ENCODE assay signal across 25 cellular contexts in the genomic region with DNA sequence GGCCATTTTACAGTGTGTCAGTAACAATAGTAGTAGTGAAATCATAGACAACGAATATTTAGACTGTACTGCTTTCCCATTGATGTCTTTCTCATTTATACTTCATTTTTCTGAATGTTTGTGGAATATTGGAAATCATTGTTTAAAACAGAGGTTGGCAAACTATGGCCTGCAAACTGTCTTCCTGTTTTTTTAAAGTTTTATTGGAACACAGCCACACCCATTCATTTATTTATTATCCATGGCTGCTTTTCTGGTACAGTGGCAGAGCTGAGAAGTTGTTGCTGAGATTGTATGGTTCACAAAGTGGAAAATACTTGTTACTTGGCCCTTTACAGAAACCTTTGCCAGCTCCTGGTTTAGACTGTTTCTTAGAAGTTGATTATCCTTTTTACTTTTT.
"Had no signal": no experiment of that assay in that cellular context is flagged by ENCODE, and none has a peak within 500 bp of the region (broad histone marks: within the 10 kb centered on the region; RNA-seq: fewer than 3 reads in every experiment).

No MANE protein-coding gene starts in this region.

- H3K4me3 Mint-ChIP-seq: activated CD8-positive, alpha-beta T cell treated with anti-CD3 and anti-CD28 coated beads for 36 hours; activated naive CD8-positive, alpha-beta T cell treated with anti-CD3 and anti-CD28 coated beads, Interleukin-2, amount 10 ng/mL, durations not matched to agents 7 days and 5 days; activated T-cell treated with anti-CD3 and anti-CD28 coated beads, Interleukin-2, amount 50 U/mL, for 72 hours; IgD-negative memory B cell; T-helper 17 cell; WTC11 had no signal

- H3K27ac Mint-ChIP-seq: activated CD8-positive, alpha-beta T cell treated with anti-CD3 and anti-CD28 coated beads for 36 hours; activated naive CD8-positive, alpha-beta T cell treated with anti-CD3 and anti-CD28 coated beads, Interleukin-2, amount 10 ng/mL, durations not matched to agents 7 days and 5 days; activated T-cell treated with anti-CD3 and anti-CD28 coated beads, Interleukin-2, amount 50 U/mL, for 72 hours; activated T-helper 2 cell treated with anti-CD3 and anti-CD28 coated beads, Interferon-gamma antibody, Interleukin-2, Interleukin-4, amounts not matched to agents 10 μg/mL and 5 μg/mL and 100 μg/mL, durations not matched to agents 14 hours and 24 hours and 36 hours; IgD-negative memory B cell; T-helper 17 cell; WTC11 had no signal

- H3K4me1 ChIP-seq: SJSA1 had no signal

- H3K36me3 ChIP-seq: adrenal gland, Peyer's patch had no signal

- DNase-seq: activated CD4-positive, alpha-beta T cell treated with anti-CD3 and anti-CD28 coated beads for 1 hour; activated CD4-positive, alpha-beta T cell treated with anti-CD3 and anti-CD28 coated beads, Interleukin-2, amount 50 U/mL, for 1 hour; activated CD8-positive, alpha-beta memory T cell treated with anti-CD3 and anti-CD28 coated beads, Interleukin-2, amount 50 U/mL, for 4 hours; activated CD8-positive, alpha-beta T cell treated with anti-CD3 and anti-CD28 coated beads for 36 hours; activated gamma-delta T cell treated with Interleukin-2 at 50 U/mL for 16 hours; activated naive CD4-positive, alpha-beta T cell treated with anti-CD3 and anti-CD28 coated beads, Interleukin-2, amount 50 U/mL, for 16 hours; activated naive CD8-positive, alpha-beta T cell treated with anti-CD3 and anti-CD28 coated beads, Interleukin-2, amount 10 ng/mL, durations not matched to agents 7 days and 5 days; activated T-cell treated with anti-CD3 and anti-CD28 coated beads, Interleukin-2, amount 50 U/mL, for 72 hours; adrenal gland; anterior cingulate cortex; NCI-H1092; NCI-H1417 treated with DMSO at 0.1 percent for 48 hours; NCI-H1694 treated with DMSO at 0.1 percent for 48 hours; NCI-H2029 treated with DMSO at 0.1 percent for 48 hours; NCI-H524; Peyer's patch; SHP77; T-helper 17 cell; T-helper 9 cell had no signal

- H3K27me3 Mint-ChIP-seq: activated CD8-positive, alpha-beta T cell treated with anti-CD3 and anti-CD28 coated beads for 36 hours; activated naive CD8-positive, alpha-beta T cell treated with anti-CD3 and anti-CD28 coated beads, Interleukin-2, amount 10 ng/mL, durations not matched to agents 7 days and 5 days; IgD-negative memory B cell; T-helper 17 cell had no signal

- H3K36me3 Mint-ChIP-seq: IgD-negative memory B cell, WTC11 had no signal

- H3K9me3 ChIP-seq: adrenal gland, Peyer's patch, SJSA1 had no signal

- H3K27me3 ChIP-seq: adrenal gland, Peyer's patch, SJSA1 had no signal

- H3K4me3 ChIP-seq: adrenal gland, Peyer's patch, SJSA1 had no signal

- H3K4me2 ChIP-seq: KMS-11 had no signal

- H3K9me3 Mint-ChIP-seq: activated CD8-positive, alpha-beta T cell treated with anti-CD3 and anti-CD28 coated beads for 36 hours; activated naive CD8-positive, alpha-beta T cell treated with anti-CD3 and anti-CD28 coated beads, Interleukin-2, amount 10 ng/mL, durations not matched to agents 7 days and 5 days; activated T-cell treated with anti-CD3 and anti-CD28 coated beads, Interleukin-2, amount 50 U/mL, for 72 hours; activated T-helper 2 cell treated with anti-CD3 and anti-CD28 coated beads, Interferon-gamma antibody, Interleukin-2, Interleukin-4, amounts not matched to agents 10 μg/mL and 5 μg/mL and 100 μg/mL, durations not matched to agents 14 hours and 24 hours and 36 hours; IgD-negative memory B cell; WTC11 had no signal

- H3K27ac ChIP-seq: adrenal gland, KMS-11, RWPE1, SJSA1 had no signal
